ENCODE assay signal across 27 cellular contexts in genomic region chr5:29794146-29794787, GRCh38.
"Had no signal": no experiment of that assay in that cellular context is flagged by ENCODE, and none has a peak within 500 bp of the region (broad histone marks: within the 10 kb centered on the region; RNA-seq: fewer than 3 reads in every experiment).

No MANE protein-coding gene starts in this region.

- H3K4me3 ChIP-seq: cardiac muscle cell, SJSA1 had no signal

- H3K4me3 Mint-ChIP-seq: activated B cell treated with CpG ODN at 0.5 μM for 24 hours; activated CD4-positive, alpha-beta T cell treated with anti-CD3 and anti-CD28 coated beads, Interleukin-2, amount 10 ng/mL, durations not matched to agents 24 days and 14 days; activated naive CD4-positive, alpha-beta T cell treated with anti-CD3 and anti-CD28 coated beads for 36 hours; activated naive CD8-positive, alpha-beta T cell; activated T-helper 17 cell treated with anti-CD3 and anti-CD28 coated beads, Interleukin-2, amount 50 U/mL, for 72 hours; brain; T-helper 17 cell had no signal

- H3K27ac Mint-ChIP-seq: activated B cell treated with CpG ODN at 0.5 μM for 24 hours; activated CD4-positive, alpha-beta T cell treated with anti-CD3 and anti-CD28 coated beads, Interleukin-2, amount 10 ng/mL, durations not matched to agents 24 days and 14 days; activated naive CD4-positive, alpha-beta T cell treated with anti-CD3 and anti-CD28 coated beads for 36 hours; activated naive CD8-positive, alpha-beta T cell; activated T-helper 17 cell treated with anti-CD3 and anti-CD28 coated beads, Interleukin-2, amount 50 U/mL, for 72 hours; T-helper 17 cell had no signal

- H3K36me3 ChIP-seq: cardiac muscle cell, SJSA1 had no signal

- H3K9me3 Mint-ChIP-seq: activated CD4-positive, alpha-beta T cell treated with anti-CD3 and anti-CD28 coated beads, Interleukin-2, amount 10 ng/mL, durations not matched to agents 24 days and 14 days had no signal

- FAIRE-seq: astrocyte had no signal

- H3K4me1 Mint-ChIP-seq: activated B cell treated with CpG ODN at 0.5 μM for 24 hours; activated CD4-positive, alpha-beta T cell treated with anti-CD3 and anti-CD28 coated beads, Interleukin-2, amount 10 ng/mL, durations not matched to agents 24 days and 14 days; activated T-helper 17 cell treated with anti-CD3 and anti-CD28 coated beads, Interleukin-2, amount 50 U/mL, for 72 hours; T-helper 17 cell had no signal

- H3K27ac ChIP-seq: cardiac muscle cell, SJSA1 had no signal

- ATAC-seq: activated T-helper 17 cell treated with anti-CD3 and anti-CD28 coated beads, Interleukin-2, amount 50 U/mL, for 72 hours; PC-3; T-helper 17 cell had no signal

- H3K27me3 ChIP-seq: cardiac muscle cell, SJSA1 had no signal

- H3K4me1 ChIP-seq: SJSA1 had no signal

- H3K27me3 Mint-ChIP-seq: activated B cell treated with CpG ODN at 0.5 μM for 24 hours; activated CD4-positive, alpha-beta T cell treated with anti-CD3 and anti-CD28 coated beads, Interleukin-2, amount 10 ng/mL, durations not matched to agents 24 days and 14 days; activated naive CD8-positive, alpha-beta T cell; activated T-helper 17 cell treated with anti-CD3 and anti-CD28 coated beads, Interleukin-2, amount 50 U/mL, for 72 hours; brain; T-helper 17 cell had no signal

- DNase-seq: activated B cell treated with CpG ODN at 0.5 μM for 24 hours; activated CD4-positive, alpha-beta T cell treated with anti-CD3 and anti-CD28 coated beads for 1 hour; activated CD4-positive, alpha-beta T cell treated with anti-CD3 and anti-CD28 coated beads, Interleukin-2, amount 10 ng/mL, durations not matched to agents 24 days and 14 days; activated CD4-positive, alpha-beta T cell treated with anti-CD3 and anti-CD28 coated beads, Interleukin-2, amount 50 U/mL, for 48 hours; activated CD8-positive, alpha-beta memory T cell treated with anti-CD3 and anti-CD28 coated beads for 24 hours; activated gamma-delta T cell; activated naive CD4-positive, alpha-beta T cell treated with anti-CD3 and anti-CD28 coated beads for 36 hours; activated T-cell treated with anti-CD3 and anti-CD28 coated beads, Interleukin-2, amount 50 U/mL, for 48 hours; amygdala; KBM-7; NCI-H1092 treated with DMSO at 0.1 percent for 48 hours; NCI-H1436; NCI-H187 treated with DMSO at 0.1 percent for 48 hours; NCI-H2081 treated with DMSO at 0.1 percent for 48 hours; NCI-H2171 treated with DMSO at 0.1 percent for 48 hours; NCI-H226; NCI-H510A; NCI-H526 treated with DMSO at 0.1 percent for 48 hours; PC-3; T-helper 17 cell; T-helper 9 cell had no signal

- H3K9me3 ChIP-seq: SJSA1 had no signal

- H3K36me3 Mint-ChIP-seq: activated naive CD8-positive, alpha-beta T cell; brain had no signal
